8 cellular contexts compared by ENCODE assay signal in the genomic region with DNA sequence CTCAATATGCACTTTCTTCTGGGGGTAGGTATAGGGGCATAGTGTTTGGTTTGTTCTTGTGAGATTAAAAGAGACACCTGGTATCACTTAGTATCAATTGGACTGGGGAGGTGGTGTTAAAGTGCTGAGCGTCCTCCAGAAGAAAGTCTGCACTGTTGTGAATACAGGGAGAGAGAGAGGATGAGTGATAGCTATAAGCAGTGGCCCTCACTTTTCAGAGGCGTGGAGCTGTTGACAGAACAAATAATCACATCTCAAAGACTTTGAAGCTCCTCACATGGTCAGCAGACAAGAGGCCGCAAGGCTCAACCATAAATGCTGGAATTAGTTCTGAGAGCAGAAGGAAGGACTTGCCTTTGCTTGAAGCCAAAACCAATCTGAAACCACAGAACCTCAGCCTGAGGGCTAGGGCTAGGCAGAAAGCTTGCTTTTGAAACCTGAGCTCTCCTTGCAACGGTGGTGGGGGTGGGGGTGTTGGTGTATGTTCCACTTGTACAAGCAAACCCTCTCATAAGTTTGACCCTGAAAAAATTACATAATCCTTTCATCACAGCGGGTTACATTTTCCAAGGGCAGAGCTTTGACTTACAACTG.
DNase-seq lines count a peak whose midpoint lies in the region; ATAC-seq lines count a peak whose summit lies in the region.
"Had no signal": no experiment of that assay in that cellular context is flagged by ENCODE, and none has a peak within 500 bp of the region (broad histone marks: within the 10 kb centered on the region; RNA-seq: fewer than 3 reads in every experiment).

No MANE protein-coding gene starts in this region.

- POLR2A ChIA-PET in T-cell (lab: Charles Lee), result interaction anchor here in 1 of 2 donors (0.5 kb wide), 1 partner anchor 1645 kb away, joined by 3 read pairs; no protein-coding TSS in a partner anchor

- H3K9me3 Mint-ChIP-seq in T-cell, result no peaks in the 10 kb centered on the region

- no peak overlapping the region for H3K4me3 Mint-ChIP-seq in T-cell

- peaks cover 0 to 15% of the 10 kb centered on the region in 2 donors for H3K27me3 Mint-ChIP-seq in T-cell

- DNase-seq in NOMO-1 treated with dmso at 0.1 percent for 144 hours (lab: John Stamatoyannopoulos, UW; ENCODE audit: unreplicated experiment) (peak; percentile 40), left lobe of liver (ENCODE audit: low spot score) (no peak), activated T-cell treated with anti-CD3 and anti-CD28 coated beads for 4 hours (no peak), T-cell (no peak)
- DNase-seq: activated CD4-positive, alpha-beta T cell treated with anti-CD3 and anti-CD28 coated beads, Interleukin-2, amount 50 U/mL, for 4 hours had no signal

- H3K36me3 Mint-ChIP-seq in T-cell, result no peaks in the 10 kb centered on the region

- CTCF ChIA-PET in T-cell (lab: Charles Lee), result interaction anchor here in 1 of 2 donors (0.6 kb wide), 1 partner anchor 76 kb away, joined by 3 read pairs; no protein-coding TSS in a partner anchor

- peak; percentile 91 for ATAC-seq in GM18511 (IDR thresholded peaks at IDR 0.05; ENCODE audit: unreplicated experiment)
- ATAC-seq in HG02759 (IDR thresholded peaks at IDR 0.05; ENCODE audit: unreplicated experiment), result peak; percentile 48
- ATAC-seq in left lobe of liver, result peak; percentile 26
- no peak for ATAC-seq in T-cell (replicated peaks in 1 of 4)
- ATAC-seq in GM21526 (IDR thresholded peaks at IDR 0.05; ENCODE audit: low FRiP score, unreplicated experiment), result no peak

- H3K4me1 Mint-ChIP-seq in T-cell, result peaks cover 0 to 23% (median 4%) of the 10 kb centered on the region in 3 donors

- no peak overlapping the region for H3K27ac Mint-ChIP-seq in T-cell

Comparison
In these comparisons a context has a peak if more than half of its experiments do, and no peak if none do; other contexts are left out.
1. ATAC-seq: peak in GM18511 (single experiment), HG02759 (single experiment) and left lobe of liver (single experiment); none in T-cell (0 of 4) and GM21526 (single experiment).